Comparison of ENCODE assay signal across 20 cellular contexts in the genomic region with DNA sequence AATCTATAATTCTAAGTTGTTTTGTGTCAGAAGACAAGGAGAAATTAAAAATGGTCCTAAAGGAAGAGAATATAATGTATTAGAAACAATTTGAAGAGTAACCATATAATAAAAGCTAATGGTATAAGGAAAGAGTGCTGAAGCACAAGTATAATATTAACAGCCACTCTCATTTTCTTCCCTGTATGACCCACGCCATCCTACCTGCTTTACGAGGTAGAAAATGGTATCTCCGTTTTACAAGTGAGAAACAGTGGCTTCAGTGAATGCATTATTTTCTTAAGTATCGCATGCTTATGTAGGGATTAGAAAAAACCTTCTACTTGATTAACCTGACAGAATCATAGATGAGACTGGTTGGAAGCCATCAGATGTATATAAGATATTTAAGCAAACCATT.
A peak's percentile ranks its signal among the peaks of the same experiment; 100 is the strongest.
DNase-seq lines count a peak whose midpoint lies in the region; TF ChIP-seq lines count a peak whose summit lies in the region.
"Had no signal": no experiment of that assay in that cellular context is flagged by ENCODE, and none has a peak within 500 bp of the region (broad histone marks: within the 10 kb centered on the region; RNA-seq: fewer than 3 reads in every experiment).

No MANE protein-coding gene starts in this region.

- H3K9me3 Mint-ChIP-seq in Calu3 (ENCODE audit: low read depth, unreplicated experiment) = no peaks in the 10 kb centered on the region
- H3K9me3 Mint-ChIP-seq: CD8-positive, alpha-beta memory T cell had no signal

- intact Hi-C loops in Calu3 (cut with micrococcal nuclease; ENCODE audit: unreplicated experiment) (loop anchor here (5.0 to 10.0 kb wide), 2 partner anchors 59 to 117 kb away; no protein-coding TSS in a partner anchor), ovary (cut with DNase I) (no loop called here)

- DNase-seq in Calu3 (no peak), LoVo (ENCODE audit: low spot score) (peak; percentile 17), kidney tubule cell (ENCODE audit: low spot score) (peak; percentile 50), renal cortical epithelial cell (ENCODE audit: low read depth) (peak; percentile 65), MG63 (no peak), ovary (no peak), RPMI8226 (no peak)
- no peak for DNase-seq in activated CD8-positive, alpha-beta memory T cell treated with anti-CD3 and anti-CD28 coated beads, Interleukin-2, amount 50 U/mL, for 4 hours
- DNase-seq: 8988T; ACHN; BE2C; C1 segment of cervical spinal cord; CD4-positive, alpha-beta memory T cell; CD4-positive, CD25-positive, alpha-beta regulatory T cell; CD8-positive, alpha-beta memory T cell; COR-L47; DMS79 treated with DMSO at 0.1 percent for 48 hours; GF-D8 had no signal

- no peaks in the 10 kb centered on the region for H3K36me3 Mint-ChIP-seq in Calu3 (ENCODE audit: insufficient read depth, unreplicated experiment)
- H3K36me3 Mint-ChIP-seq: CD14-positive monocyte; CD4-positive, alpha-beta memory T cell; CD4-positive, CD25-positive, alpha-beta regulatory T cell; CD8-positive, alpha-beta memory T cell had no signal

- no TSS peak for BruUV-seq in Calu3 (replicated peaks; lab: Mats Ljungman, UMichigan)

- H3K4me3 Mint-ChIP-seq in Calu3 (ENCODE audit: low read depth, unreplicated experiment) = no peak overlapping the region
- H3K4me3 Mint-ChIP-seq: CD14-positive monocyte; CD4-positive, alpha-beta memory T cell; CD4-positive, CD25-positive, alpha-beta regulatory T cell; CD8-positive, alpha-beta memory T cell had no signal

- no peaks in the 10 kb centered on the region for H3K4me1 ChIP-seq in ovary (ENCODE audit: insufficient read depth)
- H3K4me1 ChIP-seq: BE2C, BLaER1 had no signal

- no peak for TF ChIP-seq CTCF in Calu3 (IDR thresholded peaks at IDR 0.05; ENCODE audit: unreplicated experiment)
- TF ChIP-seq CTCF in ovary (IDR thresholded peaks at IDR 0.05) = no peak

- H3K27ac Mint-ChIP-seq in Calu3 (ENCODE audit: unreplicated experiment) = peak overlapping the region; percentile 15
- H3K27ac Mint-ChIP-seq: CD14-positive monocyte; CD4-positive, alpha-beta memory T cell; CD4-positive, CD25-positive, alpha-beta regulatory T cell; CD8-positive, alpha-beta memory T cell had no signal

- peaks cover 9% of the 10 kb centered on the region for H3K4me1 Mint-ChIP-seq in Calu3 (ENCODE audit: low read depth, unreplicated experiment)
- H3K4me1 Mint-ChIP-seq: CD14-positive monocyte; CD4-positive, alpha-beta memory T cell; CD4-positive, CD25-positive, alpha-beta regulatory T cell; CD8-positive, alpha-beta memory T cell had no signal

- H3K9me3 ChIP-seq in MG63 (no peaks in the 10 kb centered on the region), ovary (no peaks in the 10 kb centered on the region)
- H3K9me3 ChIP-seq: BE2C, BLaER1 had no signal

- no peak for TF ChIP-seq EP300 in ovary (IDR thresholded peaks at IDR 0.05)

- H3K36me3 ChIP-seq in MG63 = no peaks in the 10 kb centered on the region
- H3K36me3 ChIP-seq in ovary = no peaks in the 10 kb centered on the region
- H3K36me3 ChIP-seq: BE2C, BLaER1 had no signal

- no peaks in the 10 kb centered on the region for H3K27me3 ChIP-seq in MG63
- H3K27me3 ChIP-seq in ovary = no peaks in the 10 kb centered on the region
- H3K27me3 ChIP-seq: BE2C, BLaER1 had no signal

- CTCF ChIA-PET in Calu3 (lab: Charles Lee) = interaction anchor here (0.6 to 1.1 kb wide), 3 partner anchors 23 to 1611 kb away, joined by 3 to 5 read pairs (median 4); no protein-coding TSS in a partner anchor

- 68 to 70% (median 70%) methylated on average over 4 of the region's 4 CpGs for WGBS in ovary, 3 donors

- TF ChIP-seq POLR2A in ovary (IDR thresholded peaks at IDR 0.05) = no peak

- H3K27me3 Mint-ChIP-seq in Calu3 (ENCODE audit: unreplicated experiment) = no peaks in the 10 kb centered on the region
- H3K27me3 Mint-ChIP-seq: CD4-positive, alpha-beta memory T cell; CD4-positive, CD25-positive, alpha-beta regulatory T cell; CD8-positive, alpha-beta memory T cell had no signal

- H3K4me3 ChIP-seq in MG63 (no peak overlapping the region), ovary (no peak overlapping the region)
- H3K4me3 ChIP-seq: BLaER1 had no signal

- H3K27ac ChIP-seq in ovary = no peak overlapping the region
- H3K27ac ChIP-seq: BLaER1 had no signal

Comparison
In these comparisons a context has a peak if more than half of its experiments do, and no peak if none do; other contexts are left out.
1. DNase-seq: peak in LoVo (single experiment), kidney tubule cell (single experiment) and renal cortical epithelial cell (single experiment); none in Calu3 (single experiment), MG63 (single experiment), activated CD8-positive, alpha-beta memory T cell treated with anti-CD3 and anti-CD28 coated beads, Interleukin-2, amount 50 U/mL, for 4 hours (single experiment), ovary (0 of 5) and RPMI8226 (single experiment).